Comparison of ENCODE assay signal across 22 cellular contexts in genomic region chr3:88408935-88409334, GRCh38.
A peak's percentile ranks its signal among the peaks of the same experiment; 100 is the strongest.
DNase-seq lines count a peak whose midpoint lies in the region; ATAC-seq and TF ChIP-seq lines count a peak whose summit lies in the region.
"Had no signal": no experiment of that assay in that cellular context is flagged by ENCODE, and none has a peak within 500 bp of the region (broad histone marks: within the 10 kb centered on the region; RNA-seq: fewer than 3 reads in every experiment).

No MANE protein-coding gene starts in this region.

- H3K27ac ChIP-seq in GM23338 (ENCODE audit: low read depth) = no peak overlapping the region
- H3K27ac ChIP-seq in CD4-positive, alpha-beta T cell (ENCODE audit: low read depth, low read length) = no peak overlapping the region
- H3K27ac ChIP-seq: A549 had no signal

- no peaks in the 10 kb centered on the region for H3K27me3 ChIP-seq in GM23338 (ENCODE audit: insufficient read depth)
- H3K27me3 ChIP-seq in CD4-positive, alpha-beta T cell (ENCODE audit: control insufficient read depth, insufficient read depth, low read length) = no peaks in the 10 kb centered on the region
- H3K27me3 ChIP-seq: BE2C had no signal

- no peaks in the 10 kb centered on the region for H3K9me3 ChIP-seq in CD4-positive, alpha-beta T cell (ENCODE audit: control insufficient read depth, low read length)
- H3K9me3 ChIP-seq: A549, BE2C had no signal

- POLR2A ChIA-PET in CD4-positive, alpha-beta T cell (lab: Charles Lee) = no interaction called here

- H3K4me1 Mint-ChIP-seq in GM23338 = peaks cover 4% of the 10 kb centered on the region; the same call in 1 of the 3 replicates
- peaks cover 25% of the 10 kb centered on the region for H3K4me1 Mint-ChIP-seq in neural crest cell
- peaks cover 31% of the 10 kb centered on the region for H3K4me1 Mint-ChIP-seq in CD4-positive, alpha-beta T cell (ENCODE audit: low read depth)
- H3K4me1 Mint-ChIP-seq: CD14-positive monocyte had no signal

- intact Hi-C loops in CD4-positive, alpha-beta T cell (cut with DNase I, micrococcal nuclease) = no loop called here

- no peaks in the 10 kb centered on the region for H3K27me3 Mint-ChIP-seq in GM23338 (ENCODE audit: insufficient read depth, low read depth, poor library complexity)
- H3K27me3 Mint-ChIP-seq in neural crest cell (ENCODE audit: low read depth) = no peaks in the 10 kb centered on the region
- no peaks in the 10 kb centered on the region for H3K27me3 Mint-ChIP-seq in CD4-positive, alpha-beta T cell

- H3K36me3 Mint-ChIP-seq in GM23338 (ENCODE audit: low read depth) = no peaks in the 10 kb centered on the region
- H3K36me3 Mint-ChIP-seq in neural crest cell (ENCODE audit: low read depth) = no peaks in the 10 kb centered on the region
- H3K36me3 Mint-ChIP-seq in CD4-positive, alpha-beta T cell (ENCODE audit: low read depth) = no peaks in the 10 kb centered on the region
- H3K36me3 Mint-ChIP-seq: CD14-positive monocyte had no signal

- no peak overlapping the region for H3K4me2 ChIP-seq in GM23338
- H3K4me2 ChIP-seq: A549 had no signal

- no peak overlapping the region for H3K4me3 ChIP-seq in GM23338
- H3K4me3 ChIP-seq: A549, K562 had no signal

- 0 out of 2 replicates have a peak, but pooled peaks cover 3% of the 10 kb centered on the region for H3K4me1 ChIP-seq in GM23338 (ENCODE audit: insufficient read depth)
- H3K4me1 ChIP-seq: A549, BE2C had no signal

- no peaks in the 10 kb centered on the region for H4K20me1 ChIP-seq in GM23338 (replicated peaks; ENCODE audit: insufficient read depth)

- H3K36me3 ChIP-seq in GM23338 (ENCODE audit: insufficient read depth) = no peaks in the 10 kb centered on the region
- H3K36me3 ChIP-seq: BE2C had no signal

- no peaks in the 10 kb centered on the region for H3K79me2 ChIP-seq in GM23338 (replicated peaks; ENCODE audit: insufficient read depth)

- ATAC-seq in GM23338 = no peak
- ATAC-seq in CD4-positive, alpha-beta T cell (ENCODE audit: poor library complexity) = no peak
- ATAC-seq: A549, K562 had no signal

- CTCF ChIA-PET in CD4-positive, alpha-beta T cell (lab: Charles Lee) = no interaction called here

- no peak for DNase-seq in GM23338 (ENCODE audit: low spot score)
- DNase-seq in NCI-H1417 treated with DMSO at 0.1 percent for 48 hours (lab: John Stamatoyannopoulos, UW) = peak; percentile 80
- DNase-seq in NCI-H748 treated with DMSO at 0.1 percent for 48 hours (lab: John Stamatoyannopoulos, UW) = peak; percentile 58
- DNase-seq in neural crest cell (ENCODE audit: low read depth, low spot score) = no peak
- no peak for DNase-seq in SKM-1 (lab: John Stamatoyannopoulos, UW; ENCODE audit: unreplicated experiment)
- DNase-seq in CD4-positive, alpha-beta T cell = no peak
- DNase-seq in AG08395 (ENCODE audit: low spot score) = no peak
- DNase-seq: BE2C, DMS153, DND-41, Kasumi-1, NCI-H1092 treated with DMSO at 0.1 percent for 48 hours, NCI-H1694, NCI-H2029 treated with DMSO at 0.1 percent for 48 hours, NCI-H446 treated with DMSO at 0.1 percent for 48 hours, NCI-H526, Right ventricle myocardium superior, RPMI8226, T-helper 9 cell had no signal

- no peak for TF ChIP-seq CTCF in GM23338 (conservative IDR thresholded peaks at IDR 0.05; ENCODE audit: low read depth in 2 of 2)
- no peak for TF ChIP-seq CTCF in neural crest cell (conservative IDR thresholded peaks at IDR 0.05)
- TF ChIP-seq CTCF in CD4-positive, alpha-beta T cell (IDR thresholded peaks at IDR 0.05) = no peak

- H3K27ac Mint-ChIP-seq in GM23338 (no peak overlapping the region), neural crest cell (ENCODE audit: unreplicated experiment) (peak overlapping the region; percentile 86)
- no peak overlapping the region for H3K27ac Mint-ChIP-seq in CD4-positive, alpha-beta T cell
- H3K27ac Mint-ChIP-seq: CD14-positive monocyte had no signal

- no peaks in the 10 kb centered on the region for H3F3A ChIP-seq in GM23338 (replicated peaks; ENCODE audit: low read depth)

- peak overlapping the region; percentile 57; the same call in 1 of the 2 replicates for H2AFZ ChIP-seq in GM23338

- no peaks in the 10 kb centered on the region; the same call in 2 of the 3 replicates for H3K9me3 Mint-ChIP-seq in GM23338
- H3K9me3 Mint-ChIP-seq in neural crest cell = peaks cover 3% of the 10 kb centered on the region
- no peaks in the 10 kb centered on the region for H3K9me3 Mint-ChIP-seq in CD4-positive, alpha-beta T cell

- H3K4me3 Mint-ChIP-seq in GM23338 (no peak overlapping the region), neural crest cell (no peak overlapping the region)
- no peak overlapping the region for H3K4me3 Mint-ChIP-seq in CD4-positive, alpha-beta T cell
- H3K4me3 Mint-ChIP-seq: CD14-positive monocyte had no signal

- H3K9me2 ChIP-seq in GM23338 (ENCODE audit: insufficient read depth) = no peaks in the 10 kb centered on the region

TF ChIP-seq in GM23338, 12 proteins besides CTCF, POLR2A, EP300 and RAD21:
- no peak for TF ChIP-seq JUNB (IDR thresholded peaks at IDR 0.05; ENCODE audit: unreplicated experiment)
- TF ChIP-seq POLR2AphosphoS5 (IDR thresholded peaks at IDR 0.05; ENCODE audit: low read depth) = no peak
- no peak for TF ChIP-seq STAT1 (IDR thresholded peaks at IDR 0.05; ENCODE audit: unreplicated experiment)
- no peak for TF ChIP-seq ETS1 (IDR thresholded peaks at IDR 0.05)
- no peak for TF ChIP-seq EZH2 (IDR thresholded peaks at IDR 0.05; ENCODE audit: low read depth, unreplicated experiment)
- no peak for TF ChIP-seq ZNF331 (CRISPR knock-in tag; IDR thresholded peaks at IDR 0.05; ENCODE audit: low read depth)
- TF ChIP-seq ZNF114 (CRISPR knock-in tag; IDR thresholded peaks at IDR 0.05) = no peak
TF ChIP-seq in GM23338: peak in this region for 0.

Comparison
In these comparisons a context has a peak if more than half of its experiments do, and no peak if none do; other contexts are left out.
1. DNase-seq: peak in NCI-H1417 treated with DMSO at 0.1 percent for 48 hours (single experiment) and NCI-H748 treated with DMSO at 0.1 percent for 48 hours (single experiment); none in GM23338 (single experiment), neural crest cell (single experiment), SKM-1 (single experiment), CD4-positive, alpha-beta T cell (0 of 10) and AG08395 (single experiment).